In the genomic region with DNA sequence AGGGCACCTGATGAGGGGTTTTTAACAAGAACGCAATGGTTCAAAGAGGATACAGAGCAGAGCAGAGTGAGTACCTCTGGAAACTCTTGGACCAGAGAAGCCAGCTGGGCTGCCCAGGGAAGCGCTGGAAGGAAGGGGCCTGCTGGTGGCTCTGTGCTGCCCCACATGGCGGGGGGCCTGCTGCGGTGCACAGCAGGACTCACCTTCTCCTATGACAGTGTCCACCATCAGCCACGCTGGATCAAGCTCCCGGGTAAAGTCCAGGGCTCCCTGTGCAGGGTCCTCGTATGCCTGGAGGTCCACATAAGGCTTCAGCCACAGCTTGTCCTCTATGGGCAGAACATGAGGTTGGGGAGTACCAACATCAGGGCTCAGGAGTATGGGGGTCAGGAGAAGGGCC, we compare ENCODE assay signal across 18 cellular contexts. TPM values are rescaled to one million over a fixed set of nuclear protein-coding genes. Genes with fewer than 3 reads are reported as not detected.
"Had no signal": no experiment of that assay in that cellular context is flagged by ENCODE, and none has a peak within 500 bp of the region (broad histone marks: within the 10 kb centered on the region; RNA-seq: fewer than 3 reads in every experiment).

No MANE protein-coding gene starts in this region.

- H3K9me3 Mint-ChIP-seq: activated T-helper 2 cell treated with anti-CD3 and anti-CD28 coated beads, Interferon-gamma antibody, Interleukin-2, Interleukin-4, amounts not matched to agents 10 μg/mL and 5 μg/mL and 100 μg/mL, durations not matched to agents 14 hours and 24 hours and 36 hours; neural crest cell; stimulated activated memory B cell treated with anti-CD40 and anti-IgM and Interleukin-4, amounts not matched to agents 10 μg/mL and 1 μg/mL and 100 μg/mL, for 72 hours had no signal

- H3K4me3 Mint-ChIP-seq: neural crest cell; stimulated activated memory B cell treated with anti-CD40 and anti-IgM and Interleukin-4, amounts not matched to agents 10 μg/mL and 1 μg/mL and 100 μg/mL, for 72 hours had no signal

- H3K27me3 Mint-ChIP-seq: stimulated activated memory B cell treated with anti-CD40 and anti-IgM and Interleukin-4, amounts not matched to agents 10 μg/mL and 1 μg/mL and 100 μg/mL, for 72 hours had no signal

- H3K9me3 ChIP-seq: sigmoid colon, tibial nerve had no signal

- H3K27ac Mint-ChIP-seq: activated T-helper 2 cell treated with anti-CD3 and anti-CD28 coated beads, Interferon-gamma antibody, Interleukin-2, Interleukin-4, amounts not matched to agents 10 μg/mL and 5 μg/mL and 100 μg/mL, durations not matched to agents 14 hours and 24 hours and 36 hours; stimulated activated memory B cell treated with anti-CD40 and anti-IgM and Interleukin-4, amounts not matched to agents 10 μg/mL and 1 μg/mL and 100 μg/mL, for 72 hours had no signal

- H3K4me1 Mint-ChIP-seq: stimulated activated memory B cell treated with anti-CD40 and anti-IgM and Interleukin-4, amounts not matched to agents 10 μg/mL and 1 μg/mL and 100 μg/mL, for 72 hours had no signal

- H3K27me3 ChIP-seq: sigmoid colon, tibial nerve had no signal

- FAIRE-seq: colon, kidney had no signal

- H3K4me3 ChIP-seq: sigmoid colon, tibial nerve had no signal

- ATAC-seq: esophagus mucosa; stimulated activated memory B cell treated with anti-CD40 and anti-IgM and Interleukin-4, amounts not matched to agents 10 μg/mL and 1 μg/mL and 100 μg/mL, for 72 hours had no signal

- H3K36me3 ChIP-seq: tibial nerve had no signal

- H3K27ac ChIP-seq: tibial nerve had no signal

- DNase-seq: activated CD4-positive, alpha-beta T cell treated with anti-CD3 and anti-CD28 coated beads, Interleukin-2, amount 50 U/mL, for 4 hours; activated CD4-positive, CD25-positive, alpha-beta regulatory T cell treated with anti-CD3 and anti-CD28 coated beads, Interleukin-2, amount 50 U/mL, for 72 hours; activated naive CD4-positive, alpha-beta T cell treated with anti-CD3 and anti-CD28 coated beads, Interleukin-2, amount 50 U/mL, for 16 hours; activated T-cell treated with anti-CD3 and anti-CD28 coated beads for 4 hours; amniotic stem cell; kidney; stimulated activated CD4-positive, alpha-beta T cell treated with anti-CD3 and anti-CD28 coated beads, Interleukin-2, amount 100 ng/mL, for 48 hours; T-helper 9 cell had no signal

RNA-seq across cellular contexts. Expression of gene EPHA1, which starts 12.5 kb away (rescaled TPM):
- total RNA-seq: cardiac septum, neural crest cell, osteoblast had no signal

RNA-seq across cellular contexts. Expression of gene TAS2R60, which starts 47.1 kb away (rescaled TPM):
- total RNA-seq: activated T-helper 2 cell treated with anti-CD3 and anti-CD28 coated beads, Interferon-gamma antibody, Interleukin-2, Interleukin-4, amounts not matched to agents 10 μg/mL and 5 μg/mL and 100 μg/mL, durations not matched to agents 14 hours and 24 hours and 36 hours; cardiac septum; kidney; neural crest cell; osteoblast; sigmoid colon; tibial nerve had no signal
- polyA plus RNA-seq: liver, sigmoid colon had no signal
